In the genomic region with DNA sequence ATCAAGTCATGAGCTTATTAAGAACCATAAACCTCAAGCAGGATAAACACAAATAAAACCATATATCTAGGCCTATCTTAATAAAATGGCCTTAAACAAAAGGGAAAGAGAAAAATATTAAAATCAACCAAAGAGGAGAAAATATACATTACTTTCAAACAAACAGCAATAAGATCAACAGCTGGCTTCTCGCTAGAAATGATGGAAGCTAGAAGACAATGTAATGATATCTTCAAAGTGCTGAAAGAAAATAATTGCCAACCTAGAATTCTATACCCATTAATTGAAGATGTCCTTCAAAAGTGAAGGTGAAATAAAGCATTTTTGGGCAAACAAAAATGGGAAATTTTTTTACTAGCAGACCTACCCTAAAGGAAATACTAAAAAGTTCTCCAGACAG, we compare ENCODE assay signal across 7 cellular contexts.
"Had no signal": no experiment of that assay in that cellular context is flagged by ENCODE, and none has a peak within 500 bp of the region (broad histone marks: within the 10 kb centered on the region; RNA-seq: fewer than 3 reads in every experiment).

No MANE protein-coding gene starts in this region.

- H3K27me3 Mint-ChIP-seq: IgD-negative memory B cell had no signal

- H3K4me3 Mint-ChIP-seq: IgD-negative memory B cell had no signal

- H3K4me3 ChIP-seq: K562 had no signal

- ATAC-seq: HepG2, K562 had no signal

- H3K27ac Mint-ChIP-seq: IgD-negative memory B cell had no signal

- H3K36me3 Mint-ChIP-seq: IgD-negative memory B cell had no signal

- H3K27ac ChIP-seq: HL-60 had no signal

- DNase-seq: IMR-90, KBM-7, KG1 had no signal
